15 cellular contexts compared by ENCODE assay signal in genomic region chr12:84172823-84173424, GRCh38.
DNase-seq lines count a peak whose midpoint lies in the region; ATAC-seq and TF ChIP-seq lines count a peak whose summit lies in the region.
"Had no signal": no experiment of that assay in that cellular context is flagged by ENCODE, and none has a peak within 500 bp of the region (broad histone marks: within the 10 kb centered on the region; RNA-seq: fewer than 3 reads in every experiment).

No MANE protein-coding gene starts in this region.

- H3K4me1 ChIP-seq in mammary epithelial cell (ENCODE audit: insufficient read depth, low read length): no peaks in the 10 kb centered on the region
- H3K4me1 ChIP-seq in endodermal cell (ENCODE audit: control insufficient read depth, insufficient read depth, low read length): no peaks in the 10 kb centered on the region
- H3K4me1 ChIP-seq in mesenchymal stem cell (ENCODE audit: control insufficient read depth, insufficient read depth, low read depth, low read length): no peaks in the 10 kb centered on the region
- H3K4me1 ChIP-seq in aorta (ENCODE audit: control insufficient read depth in 1 of 2, insufficient read depth in 2 of 2, low read length in 2 of 2): no peaks in the 10 kb centered on the region

- POLR2A ChIA-PET in MCF 10A (lab: Yijun Ruan, JAX): no interaction called here

- dilution Hi-C loops in mammary epithelial cell (cut with HindIII; ENCODE audit: low sequenced_read_pairs): no loop called here

- no peak overlapping the region for H3K14ac ChIP-seq in mesenchymal stem cell (ENCODE audit: low read length in 2 of 2)

- H3K4me3 Mint-ChIP-seq in MCF 10A (ENCODE audit: unreplicated experiment) (no peak overlapping the region), endodermal cell (no peak overlapping the region), Calu3 (ENCODE audit: low read depth, unreplicated experiment) (no peak overlapping the region)
- H3K4me3 Mint-ChIP-seq: CD14-positive monocyte; CD8-positive, alpha-beta T cell had no signal

- no peak overlapping the region for H2AK5ac ChIP-seq in mesenchymal stem cell (ENCODE audit: low read length, severe bottlenecking)

- H2AFZ ChIP-seq in mammary epithelial cell (ENCODE audit: low read depth, low read length): no peak overlapping the region
- H2AFZ ChIP-seq in mesenchymal stem cell (ENCODE audit: low read depth, low read length): no peak overlapping the region
- H2AFZ ChIP-seq: GM23248 had no signal

- no peak overlapping the region for H3K23ac ChIP-seq in mesenchymal stem cell (ENCODE audit: low read length in 2 of 2)

- H3K9me3 ChIP-seq in mammary epithelial cell (replicated peaks; ENCODE audit: insufficient read depth, low read length) (no peaks in the 10 kb centered on the region), endodermal cell (ENCODE audit: control insufficient read depth, low read length) (no peaks in the 10 kb centered on the region), mesenchymal stem cell (ENCODE audit: control insufficient read depth, low read length) (peaks cover 4% of the 10 kb centered on the region), aorta (ENCODE audit: control insufficient read depth, low read length) (no peaks in the 10 kb centered on the region)

- H3K27ac ChIP-seq in mammary epithelial cell (ENCODE audit: insufficient read depth, low read depth, low read length) (no peak overlapping the region), endodermal cell (ENCODE audit: low read depth, low read length) (no peak overlapping the region), mesenchymal stem cell (ENCODE audit: low read length, poor library complexity, severe bottlenecking) (no peak overlapping the region), aorta (ENCODE audit: low read depth in 1 of 2, low read length in 2 of 2) (no peak overlapping the region)
- H3K27ac ChIP-seq: 22Rv1, GM23248 had no signal

- ATAC-seq in aorta (ENCODE audit: low FRiP score): peak; percentile 26
- ATAC-seq: CD8-positive, alpha-beta T cell had no signal

- H4K91ac ChIP-seq in mesenchymal stem cell (ENCODE audit: low read length): peak overlapping the region; percentile 14

- CTCF ChIA-PET in mammary epithelial cell (lab: Charles Lee; ENCODE audit: low non-redundant PET) (no interaction called here), MCF 10A (lab: Yijun Ruan, JAX) (interaction anchor here (0.7 kb wide), 1 partner anchor 61 kb away, joined by 4 read pairs; no protein-coding TSS in a partner anchor), Calu3 (lab: Charles Lee) (interaction anchor here (0.6 kb wide), 1 partner anchor 1353 kb away, joined by 4 read pairs; no protein-coding TSS in a partner anchor)

- no peak overlapping the region for H3K9ac ChIP-seq in mammary epithelial cell (ENCODE audit: insufficient read depth, low read length)
- no peak overlapping the region for H3K9ac ChIP-seq in endodermal cell (ENCODE audit: extremely low read depth, low read length, poor library complexity, severe bottlenecking)
- H3K9ac ChIP-seq in mesenchymal stem cell (ENCODE audit: low read length): no peak overlapping the region
- H3K9ac ChIP-seq: GM23248 had no signal

- H3K36me3 ChIP-seq in mammary epithelial cell (ENCODE audit: insufficient read depth, low read length): no peaks in the 10 kb centered on the region
- H3K36me3 ChIP-seq in endodermal cell (ENCODE audit: control insufficient read depth, insufficient read depth, low read length): no peaks in the 10 kb centered on the region
- no peaks in the 10 kb centered on the region for H3K36me3 ChIP-seq in mesenchymal stem cell (ENCODE audit: control insufficient read depth in 1 of 2, insufficient read depth in 2 of 2, low read depth in 1 of 2, low read length in 2 of 2)
- no peaks in the 10 kb centered on the region for H3K36me3 ChIP-seq in aorta (ENCODE audit: control insufficient read depth in 1 of 2, insufficient read depth in 2 of 2, low read length in 1 of 2)

- H2BK12ac ChIP-seq in mesenchymal stem cell (ENCODE audit: low read length in 2 of 2): no peak overlapping the region

- H3K18ac ChIP-seq in mesenchymal stem cell (ENCODE audit: low read depth in 1 of 2, low read length in 2 of 2): peak overlapping the region in 1 of 2 experiments; percentile 59

- no peak for TF ChIP-seq CTCF in mammary epithelial cell (conservative IDR thresholded peaks at IDR 0.05 in 1 of 2, IDR thresholded peaks at IDR 0.05 in 1 of 2; ENCODE audit: extremely low read depth in 1 of 2, insufficient read depth in 1 of 2, low read depth in 1 of 2, low read length in 2 of 2)
- TF ChIP-seq CTCF in MCF 10A (IDR thresholded peaks at IDR 0.05; ENCODE audit: unreplicated experiment): no peak
- TF ChIP-seq CTCF in endodermal cell (conservative IDR thresholded peaks at IDR 0.05): no peak
- no peak for TF ChIP-seq CTCF in Calu3 (IDR thresholded peaks at IDR 0.05; ENCODE audit: unreplicated experiment)

- H3K79me2 ChIP-seq in mammary epithelial cell (ENCODE audit: insufficient read depth, low read length): no peaks in the 10 kb centered on the region

- 52% methylated on average over 4 of the region's 4 CpGs for WGBS in mammary epithelial cell (ENCODE audit: low coverage, missing lambda C conversion rate)
- 92 to 97% methylated on average over 3 to 4 of the region's 4 CpGs for WGBS in endodermal cell (ENCODE audit: insufficient coverage in 1 of 2, insufficient read length in 1 of 2), 2 experiments
- WGBS in mesenchymal stem cell: 83% methylated on average over 4 of the region's 4 CpGs
- WGBS in aorta, 2 donors: 62 to 64% methylated on average over 4 of the region's 4 CpGs

- no peaks in the 10 kb centered on the region for H3K36me3 Mint-ChIP-seq in MCF 10A (ENCODE audit: insufficient read depth, unreplicated experiment)
- H3K36me3 Mint-ChIP-seq in endodermal cell (ENCODE audit: low read depth): no peaks in the 10 kb centered on the region
- H3K36me3 Mint-ChIP-seq in Calu3 (ENCODE audit: insufficient read depth, unreplicated experiment): no peaks in the 10 kb centered on the region
- H3K36me3 Mint-ChIP-seq: CD14-positive monocyte; CD8-positive, alpha-beta T cell had no signal

- no peak overlapping the region for H3K4me2 ChIP-seq in mammary epithelial cell (ENCODE audit: insufficient read depth, low read depth, low read length)
- H3K4me2 ChIP-seq in mesenchymal stem cell (ENCODE audit: low read length, poor library complexity, severe bottlenecking): no peak overlapping the region

- H2BK15ac ChIP-seq in mesenchymal stem cell (ENCODE audit: low read depth, poor library complexity, severe bottlenecking): no peak overlapping the region

- H3K79me1 ChIP-seq in mesenchymal stem cell (replicated peaks; ENCODE audit: low read length, poor library complexity, severe bottlenecking): no peaks in the 10 kb centered on the region

- BruUV-seq in mammary epithelial cell (replicated peaks; lab: Mats Ljungman, UMichigan) (no TSS peak), MCF 10A (replicated peaks; lab: Mats Ljungman, UMichigan) (no TSS peak), Calu3 (replicated peaks; lab: Mats Ljungman, UMichigan) (no TSS peak)

- H3K9me3 Mint-ChIP-seq in MCF 10A (ENCODE audit: unreplicated experiment) (no peaks in the 10 kb centered on the region), endodermal cell (no peaks in the 10 kb centered on the region), Calu3 (ENCODE audit: low read depth, unreplicated experiment) (no peaks in the 10 kb centered on the region)
- H3K9me3 Mint-ChIP-seq: CD8-positive, alpha-beta T cell had no signal

- H3K27me3 Mint-ChIP-seq in MCF 10A (ENCODE audit: insufficient read depth, unreplicated experiment): no peaks in the 10 kb centered on the region
- H3K27me3 Mint-ChIP-seq in endodermal cell (ENCODE audit: insufficient read depth): peaks cover 4% of the 10 kb centered on the region
- no peaks in the 10 kb centered on the region for H3K27me3 Mint-ChIP-seq in Calu3 (ENCODE audit: unreplicated experiment)

- H4K20me1 ChIP-seq in mammary epithelial cell (ENCODE audit: insufficient read depth, low read length): no peaks in the 10 kb centered on the region

- no peaks in the 10 kb centered on the region for H3K27me3 ChIP-seq in mammary epithelial cell (ENCODE audit: insufficient read depth, low read length)
- H3K27me3 ChIP-seq in endodermal cell (ENCODE audit: control insufficient read depth, insufficient read depth, low read length, poor library complexity, severe bottlenecking): no peaks in the 10 kb centered on the region
- H3K27me3 ChIP-seq in mesenchymal stem cell (ENCODE audit: control insufficient read depth in 1 of 2, insufficient read depth in 1 of 2, low read length in 2 of 2): no peaks in the 10 kb centered on the region
- H3K27me3 ChIP-seq in aorta (ENCODE audit: control insufficient read depth in 1 of 2, insufficient read depth in 2 of 2, low read length in 1 of 2): no peaks in the 10 kb centered on the region

- in situ Hi-C loops in mammary epithelial cell (cut with MboI; ENCODE audit: low sequenced_read_pairs in 2 of 2): no loop called here

- H3K4me3 ChIP-seq in mammary epithelial cell (replicated peaks in 1 of 3; ENCODE audit: insufficient read depth in 1 of 3, low read depth in 2 of 3, low read length in 3 of 3): no peak overlapping the region
- H3K4me3 ChIP-seq in endodermal cell (ENCODE audit: low read length): no peak overlapping the region
- no peak overlapping the region for H3K4me3 ChIP-seq in mesenchymal stem cell (ENCODE audit: insufficient read depth in 1 of 2, low read depth in 1 of 2, low read length in 2 of 2)
- no peak overlapping the region for H3K4me3 ChIP-seq in aorta (ENCODE audit: low read length in 2 of 2)
- H3K4me3 ChIP-seq: GM23248 had no signal

- H3K27ac Mint-ChIP-seq in MCF 10A (ENCODE audit: low read depth, unreplicated experiment): no peak overlapping the region
- H3K27ac Mint-ChIP-seq in endodermal cell: no peak overlapping the region
- H3K27ac Mint-ChIP-seq in Calu3 (ENCODE audit: unreplicated experiment): no peak overlapping the region
- H3K27ac Mint-ChIP-seq: CD14-positive monocyte; CD8-positive, alpha-beta T cell had no signal

- DNase-seq in mammary epithelial cell (peak; percentile 1), MCF 10A (ENCODE audit: unreplicated experiment) (no peak), endodermal cell (peak; percentile 53), mesenchymal stem cell (no peak), aorta (no peak), GDM1 (lab: John Stamatoyannopoulos, UW) (no peak), NCI-H526 (lab: John Stamatoyannopoulos, UW) (no peak), Calu3 (no peak)
- DNase-seq: CD8-positive, alpha-beta T cell; COR-L47; DMS53; GM23248; H7 had no signal

- H2BK120ac ChIP-seq in mesenchymal stem cell (ENCODE audit: low read depth, low read length): no peak overlapping the region

- H3K4ac ChIP-seq in mesenchymal stem cell (ENCODE audit: low read depth in 1 of 2, low read length in 2 of 2): no peak overlapping the region

- H3K4me1 Mint-ChIP-seq in MCF 10A (ENCODE audit: insufficient read depth, unreplicated experiment) (no peaks in the 10 kb centered on the region), endodermal cell (peaks cover 6% of the 10 kb centered on the region), Calu3 (ENCODE audit: low read depth, unreplicated experiment) (no peaks in the 10 kb centered on the region)
- H3K4me1 Mint-ChIP-seq: CD14-positive monocyte had no signal

- H2BK5ac ChIP-seq in mesenchymal stem cell (ENCODE audit: low read depth, low read length, poor library complexity, severe bottlenecking): no peak overlapping the region

- H4K8ac ChIP-seq in mesenchymal stem cell (ENCODE audit: low read length): no peak overlapping the region

- intact Hi-C loops in mammary epithelial cell (cut with micrococcal nuclease) (no loop called here), MCF 10A (cut with micrococcal nuclease) (no loop called here), aorta (cut with DNase I) (no loop called here), Calu3 (cut with micrococcal nuclease; ENCODE audit: unreplicated experiment) (loop anchor here (10.0 kb wide), 1 partner anchor 228 kb away; no protein-coding TSS in a partner anchor)

Comparison
In these comparisons a context has a peak if more than half of its experiments do, and no peak if none do; other contexts are left out.
1. DNase-seq: peak in mammary epithelial cell (single experiment) and endodermal cell (single experiment); none in MCF 10A (single experiment), mesenchymal stem cell (single experiment), aorta (0 of 2), GDM1 (single experiment), NCI-H526 (0 of 2) and Calu3 (single experiment).